Comparison of ENCODE assay signal across 8 cellular contexts in the genomic region with DNA sequence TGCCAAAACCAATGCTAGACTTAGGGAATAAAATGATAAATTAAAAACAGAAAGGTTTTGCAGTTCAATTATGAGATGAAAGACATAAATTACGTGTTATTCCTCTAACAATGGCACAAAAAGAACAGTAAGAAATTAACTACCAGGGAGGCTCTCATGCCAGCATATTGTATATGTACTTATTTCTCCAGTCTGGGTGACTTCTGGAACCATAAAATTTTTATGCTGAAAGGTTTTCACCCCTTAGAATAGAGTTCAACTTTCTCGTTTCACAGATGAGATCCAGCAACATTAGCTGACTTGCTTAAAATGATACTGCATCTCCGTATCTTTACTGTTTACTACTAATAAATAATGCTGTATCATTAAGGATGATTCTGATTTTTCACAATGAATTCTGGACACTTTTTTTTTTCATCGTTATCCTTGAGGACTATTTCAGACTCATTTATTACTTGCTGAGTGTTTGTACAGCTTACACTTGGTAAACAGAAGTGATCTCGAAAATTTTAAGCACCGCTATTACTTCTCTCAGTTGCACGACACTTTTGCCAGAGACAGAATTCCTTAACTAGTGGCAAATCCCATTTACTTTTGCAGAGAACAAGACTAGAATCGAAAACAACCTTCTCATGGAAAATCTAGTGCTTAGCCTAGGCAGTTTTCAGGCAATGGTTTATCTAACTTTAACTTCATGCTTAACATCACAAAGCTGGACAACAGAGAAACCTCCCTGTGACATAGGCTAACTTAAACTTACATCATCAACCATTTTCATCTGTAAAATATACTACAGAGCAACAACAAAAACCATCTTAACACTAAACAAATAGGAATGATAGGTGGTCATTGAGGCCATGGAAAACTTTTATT. TPM values are rescaled to one million over a fixed set of nuclear protein-coding genes. Genes with fewer than 3 reads are reported as not detected.
DNase-seq lines count a peak whose midpoint lies in the region; ATAC-seq and TF ChIP-seq lines count a peak whose summit lies in the region.

No MANE protein-coding gene starts in this region.

- H3K27me3 ChIP-seq in MG63: no peaks in the 10 kb centered on the region
- no peaks in the 10 kb centered on the region for H3K27me3 ChIP-seq in endodermal cell (ENCODE audit: control insufficient read depth, insufficient read depth, low read length, poor library complexity, severe bottlenecking)
- no peaks in the 10 kb centered on the region for H3K27me3 ChIP-seq in ovary

- H3K4me3 ChIP-seq in MG63: peak overlapping the region; percentile 61
- peak overlapping the region; percentile 89 for H3K4me3 ChIP-seq in endodermal cell (ENCODE audit: low read length)
- peak overlapping the region; percentile 84 for H3K4me3 ChIP-seq in ovary

- peak overlapping the region; percentile 80 for H3K27ac Mint-ChIP-seq in Calu3 (ENCODE audit: unreplicated experiment)
- peak overlapping the region; percentile 95 for H3K27ac Mint-ChIP-seq in endodermal cell

- intact Hi-C loops in Calu3 (cut with micrococcal nuclease; ENCODE audit: unreplicated experiment) (no loop called here), ovary (cut with DNase I) (loop anchor here in 1 of 4 donors (2.0 kb wide), 1 partner anchor 23 kb away; a partner anchor contains a TSS)

- 78 to 82% methylated on average over 6 to 7 of the region's 8 CpGs for WGBS in endodermal cell (ENCODE audit: insufficient coverage in 1 of 2, insufficient read length in 1 of 2), 2 experiments
- 10 to 11% (median 10%) methylated on average over 8 of the region's 8 CpGs for WGBS in ovary, 3 donors

- H3K4me1 Mint-ChIP-seq in Calu3 (ENCODE audit: low read depth, unreplicated experiment) (peaks cover 18% of the 10 kb centered on the region), endodermal cell (peaks cover 25% of the 10 kb centered on the region)

- ATAC-seq in HG03175 (IDR thresholded peaks at IDR 0.05; ENCODE audit: unreplicated experiment): no peak
- ATAC-seq in GM21515 (IDR thresholded peaks at IDR 0.05; ENCODE audit: unreplicated experiment): no peak

- H3K4me3 Mint-ChIP-seq in Calu3 (ENCODE audit: low read depth, unreplicated experiment) (no peak overlapping the region), endodermal cell (no peak overlapping the region)

- no TSS peak for BruUV-seq in Calu3 (replicated peaks; lab: Mats Ljungman, UMichigan)

- H3K9me3 Mint-ChIP-seq in Calu3 (ENCODE audit: low read depth, unreplicated experiment) (no peaks in the 10 kb centered on the region), endodermal cell (no peaks in the 10 kb centered on the region)

- TF ChIP-seq EP300 in ovary (IDR thresholded peaks at IDR 0.05): no peak

- DNase-seq in Calu3 (no peak), MG63 (no peak), endodermal cell (no peak), ovary (no peak), NCI-H146 treated with DMSO at 0.1 percent for 48 hours (lab: John Stamatoyannopoulos, UW; ENCODE audit: unreplicated experiment) (no peak), NCI-H1436 treated with DMSO at 0.1 percent for 48 hours (lab: John Stamatoyannopoulos, UW) (no peak)

- TF ChIP-seq POLR2A in ovary (IDR thresholded peaks at IDR 0.05): no peak

- TF ChIP-seq CTCF in Calu3 (IDR thresholded peaks at IDR 0.05; ENCODE audit: unreplicated experiment) (no peak), endodermal cell (conservative IDR thresholded peaks at IDR 0.05) (no peak), ovary (IDR thresholded peaks at IDR 0.05) (no peak)

- H3K4me1 ChIP-seq in endodermal cell (ENCODE audit: control insufficient read depth, insufficient read depth, low read length) (peaks cover 5% of the 10 kb centered on the region), ovary (ENCODE audit: insufficient read depth) (peaks cover 9% of the 10 kb centered on the region)

- H3K27me3 Mint-ChIP-seq in Calu3 (ENCODE audit: unreplicated experiment): no peaks in the 10 kb centered on the region
- H3K27me3 Mint-ChIP-seq in endodermal cell (ENCODE audit: insufficient read depth): no peaks in the 10 kb centered on the region

- peak overlapping the region; percentile 100 for H3K9ac ChIP-seq in endodermal cell (ENCODE audit: extremely low read depth, low read length, poor library complexity, severe bottlenecking)

- H3K36me3 ChIP-seq in MG63 (peaks cover 73% of the 10 kb centered on the region), endodermal cell (ENCODE audit: control insufficient read depth, insufficient read depth, low read length) (peaks cover 66% of the 10 kb centered on the region), ovary (no peaks in the 10 kb centered on the region)

- H3K27ac ChIP-seq in endodermal cell (ENCODE audit: low read depth, low read length): no peak overlapping the region
- no peak overlapping the region for H3K27ac ChIP-seq in ovary

- H3K9me3 ChIP-seq in MG63: no peaks in the 10 kb centered on the region
- H3K9me3 ChIP-seq in endodermal cell (ENCODE audit: control insufficient read depth, low read length): no peaks in the 10 kb centered on the region
- no peaks in the 10 kb centered on the region for H3K9me3 ChIP-seq in ovary

- CTCF ChIA-PET in Calu3 (lab: Charles Lee): interaction anchor here (0.7 to 1.0 kb wide), 3 partner anchors 11 to 124 kb away, joined by 3 read pairs; no protein-coding TSS in a partner anchor

- H3K36me3 Mint-ChIP-seq in Calu3 (ENCODE audit: insufficient read depth, unreplicated experiment): peaks cover 57% of the 10 kb centered on the region
- peaks cover 47% of the 10 kb centered on the region for H3K36me3 Mint-ChIP-seq in endodermal cell (ENCODE audit: low read depth)

RNA-seq across cellular contexts. Expression of a gene that starts 2.7 kb away (rescaled TPM):
- total RNA-seq in Calu3 (2022) (84.0 and 86.9 TPM in 2 replicates), endodermal cell (100 to 1,000 TPM in 1 of 2 donors, 10 to 100 TPM in 1; 88.1 to 111 TPM), ovary (10 to 100 TPM; 54.1 to 74.6 (median 62.7) TPM)
- 54.6 and 57.9 TPM in 2 replicates for total RNA-seq in MG63 (2014; rRNA removed; shearing (Covaris generic); ENCODE audit: low replicate concordance)
- 105 TPM for polyA plus RNA-seq in endodermal cell (2013, experiment 1 of 2)
- polyA plus RNA-seq in endodermal cell (2013, experiment 2 of 2): 99.7 TPM
- 10 to 100 TPM; 62.0 to 90.7 TPM for polyA plus RNA-seq in ovary

RNA-seq across cellular contexts. Expression of a gene that starts 3.0 kb away (rescaled TPM):
- 97.8 and 110 TPM in 2 replicates for total RNA-seq in Calu3 (2022)
- total RNA-seq in MG63 (2014; rRNA removed; shearing (Covaris generic); ENCODE audit: low replicate concordance): 20.5 and 32.1 TPM in 2 replicates
- total RNA-seq in endodermal cell: 100 to 1,000 TPM in 1 of 2 donors, 10 to 100 TPM in 1; 86.7 to 115 TPM
- 91.5 TPM for polyA plus RNA-seq in endodermal cell (2013, experiment 1 of 2)
- polyA plus RNA-seq in endodermal cell (2013, experiment 2 of 2): 92.4 TPM
- 10 to 100 TPM in 4 of 7 donors, 1 to 10 TPM in 3; 6.8 to 15.9 (median 11.3) TPM for total RNA-seq in ovary
- 1 to 10 TPM; 4.7 to 7.2 TPM for polyA plus RNA-seq in ovary

RNA-seq across cellular contexts. Expression of a gene that starts 23.4 kb away (rescaled TPM):
- total RNA-seq in Calu3 (2022) (46.6 and 46.8 TPM in 2 replicates), endodermal cell (10 to 100 TPM; 26.2 to 26.3 TPM), ovary (10 to 100 TPM; 18.0 to 31.8 (median 22.7) TPM)
- total RNA-seq in MG63 (2014; rRNA removed; shearing (Covaris generic); ENCODE audit: low replicate concordance): 8.5 and 11.0 TPM in 2 replicates
- 29.1 TPM for polyA plus RNA-seq in endodermal cell (2013, experiment 1 of 2)
- polyA plus RNA-seq in endodermal cell (2013, experiment 2 of 2): 27.7 TPM
- polyA plus RNA-seq in ovary: 10 to 100 TPM; 19.0 to 24.9 TPM
